Comparison of ENCODE assay signal across 8 cellular contexts in the genomic region with DNA sequence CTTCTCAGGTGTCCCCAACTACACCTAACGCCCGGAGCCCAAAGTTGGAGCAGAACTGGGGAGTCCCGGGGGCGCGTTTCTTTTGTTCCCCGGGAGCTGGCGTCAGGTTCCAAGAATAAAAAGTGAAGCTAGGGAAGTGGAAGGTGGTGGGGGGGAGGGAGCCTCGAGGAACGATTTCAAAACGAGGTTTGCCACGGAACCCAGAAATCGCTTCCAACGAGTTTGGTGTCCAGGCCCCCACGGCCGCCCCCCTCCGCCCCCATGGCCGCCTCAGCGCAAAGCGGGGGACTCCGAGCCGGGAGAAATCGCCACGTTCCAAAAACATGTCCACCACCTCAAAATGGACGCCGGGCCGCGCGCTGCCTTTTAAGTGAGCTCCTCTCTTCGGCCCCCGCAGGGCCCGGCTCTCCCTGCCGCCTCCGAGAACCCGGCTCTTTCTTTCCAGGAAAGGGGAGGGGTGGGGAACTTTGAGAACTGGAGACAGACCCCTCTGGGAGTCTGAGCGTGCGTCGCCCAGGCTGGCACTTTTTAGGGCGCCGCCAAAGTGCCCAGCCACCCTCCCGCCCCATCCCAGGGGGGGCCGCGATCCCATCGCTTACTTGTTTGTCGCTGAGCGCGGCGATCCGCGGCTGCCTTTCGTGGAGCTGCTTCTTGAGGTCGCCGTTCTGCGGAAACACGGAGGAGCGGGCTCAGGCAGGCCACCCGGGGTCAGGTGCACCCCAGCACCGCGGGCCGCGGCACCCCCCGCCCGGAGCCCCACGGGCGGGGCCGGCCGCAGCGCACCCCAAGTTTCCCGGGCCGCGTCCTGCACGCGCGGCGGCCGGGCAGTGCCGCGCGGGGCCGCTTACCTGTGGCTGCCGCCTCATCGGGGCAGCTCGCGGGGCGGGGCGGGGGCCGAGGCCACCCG. TPM values are rescaled to one million over a fixed set of nuclear protein-coding genes. Genes with fewer than 3 reads are reported as not detected.
DNase-seq lines count a peak whose midpoint lies in the region; ATAC-seq and TF ChIP-seq lines count a peak whose summit lies in the region.

No MANE protein-coding gene starts in this region.

- no peak for TF ChIP-seq CTCF in coronary artery (IDR thresholded peaks at IDR 0.05)

- H3K9me3 ChIP-seq in BLaER1 = no peaks in the 10 kb centered on the region; the same call in 1 of the 2 replicates
- H3K9me3 ChIP-seq in neuronal stem cell (replicated peaks in 1 of 2; ENCODE audit: control insufficient read depth in 2 of 2, insufficient read depth in 1 of 2, low read depth in 1 of 2, low read length in 2 of 2) = peaks cover 0 to 1% of the 10 kb centered on the region in 2 donors

- DNase-seq in M059J (ENCODE audit: low read depth) (peak; percentile 6), coronary artery (ENCODE audit: low spot score) (no peak), neuronal stem cell (ENCODE audit: low spot score) (peak; percentile 69), H4 (ENCODE audit: low spot score) (no peak), inferior parietal cortex (ENCODE audit: extremely low spot score) (no peak), NOMO-1 (lab: John Stamatoyannopoulos, UW; ENCODE audit: unreplicated experiment in 2 of 2) (no peak)

- peak overlapping the region; percentile 96 for H2BK5ac ChIP-seq in neuronal stem cell (ENCODE audit: low read length)

- no peak overlapping the region for H2BK15ac ChIP-seq in neuronal stem cell (ENCODE audit: low read length)

- H2AK5ac ChIP-seq in neuronal stem cell (ENCODE audit: low read depth, low read length) = peak overlapping the region; percentile 89

- peak overlapping the region; percentile 95 for H3K18ac ChIP-seq in neuronal stem cell (ENCODE audit: low read length)

- H3K36me3 ChIP-seq in BLaER1 = no peaks in the 10 kb centered on the region
- H3K36me3 ChIP-seq in neuronal stem cell (replicated peaks in 1 of 2; ENCODE audit: control insufficient read depth in 2 of 2, insufficient read depth in 2 of 2, low read length in 2 of 2) = peaks cover 11 to 24% of the 10 kb centered on the region in 2 donors

- H3K27ac ChIP-seq in BLaER1 = no peak overlapping the region
- H3K27ac ChIP-seq in coronary artery = peak overlapping the region in 1 of 2 donors; percentile 69
- H3K27ac ChIP-seq in neuronal stem cell (replicated peaks; ENCODE audit: low read length) = peak overlapping the region; percentile 75

- peak overlapping the region; percentile 86 for H2AFZ ChIP-seq in neuronal stem cell (ENCODE audit: low read length)

- peaks cover 50% of the 10 kb centered on the region for H4K20me1 ChIP-seq in BLaER1

- H2BK120ac ChIP-seq in neuronal stem cell (ENCODE audit: low read depth, low read length) = peak overlapping the region; percentile 35

- H3K4ac ChIP-seq in neuronal stem cell (ENCODE audit: low read length) = no peak overlapping the region

- H2BK12ac ChIP-seq in neuronal stem cell (ENCODE audit: low read length) = no peak overlapping the region

- H3K4me1 ChIP-seq in BLaER1 = peaks cover 7% of the 10 kb centered on the region; the same call in 1 of the 2 replicates
- peaks cover 9 to 12% of the 10 kb centered on the region in 2 donors for H3K4me1 ChIP-seq in neuronal stem cell (ENCODE audit: control insufficient read depth in 2 of 2, insufficient read depth in 1 of 2, low read depth in 1 of 2, low read length in 2 of 2)

- WGBS in neuronal stem cell (ENCODE audit: extremely low coverage in 2 of 2, insufficient read length in 2 of 2, insufficient replicate concordance in 1 of 2), 2 donors = no CpG with 5 or more reads among the region's 87 CpGs

- H3K27me3 ChIP-seq in BLaER1 = peaks cover 65% of the 10 kb centered on the region
- H3K27me3 ChIP-seq in neuronal stem cell (ENCODE audit: control insufficient read depth in 3 of 3, insufficient read depth in 3 of 3, low read depth in 1 of 3, low read length in 3 of 3) = peaks cover 0 to 11% (median 0%) of the 10 kb centered on the region in 3 experiments

- ATAC-seq in HG03565 (IDR thresholded peaks at IDR 0.05; ENCODE audit: unreplicated experiment) = no peak

- peak overlapping the region; percentile 78 for H3K4me2 ChIP-seq in BLaER1
- H3K4me2 ChIP-seq in neuronal stem cell (ENCODE audit: insufficient read depth, low read length, poor library complexity, severe bottlenecking) = peak overlapping the region; percentile 84

- H3K23ac ChIP-seq in neuronal stem cell (ENCODE audit: low read depth, low read length, poor library complexity) = no peak overlapping the region

- no peak overlapping the region for H4K91ac ChIP-seq in neuronal stem cell (ENCODE audit: low read depth, low read length, poor library complexity)

- no peak overlapping the region for H3K14ac ChIP-seq in neuronal stem cell (ENCODE audit: low read length)

- peaks cover 8% of the 10 kb centered on the region for H3K79me1 ChIP-seq in neuronal stem cell (ENCODE audit: low read depth, low read length)

- no peak overlapping the region for H4K8ac ChIP-seq in neuronal stem cell (ENCODE audit: low read depth, low read length)

- H3K4me3 ChIP-seq in BLaER1 (peak overlapping the region; percentile 71), coronary artery (peak overlapping the region; percentile 74), neuronal stem cell (ENCODE audit: low read length in 2 of 2) (peak overlapping the region; percentile 90 to 93)

- H3K9ac ChIP-seq in BLaER1 (no peak overlapping the region), neuronal stem cell (ENCODE audit: low read depth, low read length, poor library complexity) (peak overlapping the region; percentile 95)

RNA-seq across cellular contexts. Expression of gene PHF21B, which starts 1.6 kb away (rescaled TPM):
- total RNA-seq in M059J (2014; rRNA removed; shearing (Covaris generic)) = not detected in 2 replicates
- 17.7 TPM for polyA plus RNA-seq in neuronal stem cell (2013, experiment 1 of 2)
- 21.4 TPM for polyA plus RNA-seq in neuronal stem cell (2013, experiment 2 of 2)
- total RNA-seq in H4 (2014; rRNA removed; shearing (Covaris generic)) = 0.66 and 1.8 TPM in 2 replicates

Comparison
In these comparisons a context has a peak if more than half of its experiments do, and no peak if none do; other contexts are left out.
1. DNase-seq: peak in M059J (single experiment) and neuronal stem cell (single experiment); none in coronary artery (single experiment), H4 (single experiment), inferior parietal cortex (single experiment) and NOMO-1 (0 of 2).
2. Peak in every context shown above with its lines, with median percentiles within 50 percentile points of each other: H3K4me3 ChIP-seq.